ENCODE assay signal across 19 cellular contexts in the genomic region with DNA sequence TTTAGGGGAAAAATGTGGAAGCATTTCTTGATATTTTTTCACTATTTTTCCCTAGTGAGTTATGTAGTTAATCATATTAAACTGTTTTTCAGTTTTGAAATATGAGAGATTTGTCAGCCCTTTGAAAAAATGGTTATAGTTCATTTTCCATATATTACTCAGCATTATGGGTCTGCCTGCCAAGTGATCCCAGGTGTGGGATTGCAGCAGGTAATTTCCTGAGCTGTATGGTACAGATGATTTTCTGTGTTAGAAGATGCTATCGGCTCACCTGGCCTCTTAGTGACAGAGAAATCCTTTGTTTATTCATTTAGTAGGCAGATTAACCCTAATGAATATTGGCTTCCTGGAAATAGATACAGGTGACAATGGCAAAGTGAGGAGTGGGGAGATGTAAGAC.
"Had no signal": no experiment of that assay in that cellular context is flagged by ENCODE, and none has a peak within 500 bp of the region (broad histone marks: within the 10 kb centered on the region; RNA-seq: fewer than 3 reads in every experiment).

No MANE protein-coding gene starts in this region.

- H3K36me3 Mint-ChIP-seq: T-cell had no signal

- DNase-seq: activated CD4-positive, alpha-beta T cell treated with anti-CD3 and anti-CD28 coated beads for 4 hours; activated CD8-positive, alpha-beta memory T cell treated with anti-CD3 and anti-CD28 coated beads, Interleukin-2, amount 50 U/mL, for 48 hours; activated CD8-positive, alpha-beta T cell treated with anti-CD3 and anti-CD28 coated beads, Interleukin-2, amount 10 ng/mL, durations not matched to agents 7 days and 5 days; activated naive CD4-positive, alpha-beta T cell treated with anti-CD3 and anti-CD28 coated beads, Interleukin-2, amount 50 U/mL, for 16 hours; activated naive CD8-positive, alpha-beta T cell treated with anti-CD3 and anti-CD28 coated beads, Interleukin-2, amount 10 ng/mL, durations not matched to agents 7 days and 5 days; activated T-cell treated with anti-CD3 and anti-CD28 coated beads, Interleukin-2, amount 50 U/mL, for 1 hour; adrenal gland; anterior cingulate cortex; cerebellar nuclear complex; MM.1S; NCI-H1694 treated with DMSO at 0.1 percent for 48 hours; NCI-H2029 treated with DMSO at 0.1 percent for 48 hours; NCI-H510A treated with DMSO at 0.1 percent for 48 hours; NCI-H774; NK-92 treated with Interleukin-12 subunit alpha and Interleukin-12 subunit beta, amount 100 ng/mL, for 24 hours; OCI-M1; SIG-M5; T-cell; WERI-Rb-1 had no signal

- H3K4me1 ChIP-seq: adrenal gland had no signal

- H3K9me3 ChIP-seq: adrenal gland had no signal

- H3K4me3 ChIP-seq: adrenal gland had no signal

- H3K27ac ChIP-seq: adrenal gland, WERI-Rb-1 had no signal

- ATAC-seq: activated CD8-positive, alpha-beta T cell treated with anti-CD3 and anti-CD28 coated beads, Interleukin-2, amount 10 ng/mL, durations not matched to agents 7 days and 5 days; T-cell had no signal

- H3K27me3 Mint-ChIP-seq: T-cell had no signal

- H3K27me3 ChIP-seq: adrenal gland had no signal

- H3K4me3 Mint-ChIP-seq: activated CD8-positive, alpha-beta T cell treated with anti-CD3 and anti-CD28 coated beads, Interleukin-2, amount 10 ng/mL, durations not matched to agents 7 days and 5 days; activated naive CD8-positive, alpha-beta T cell treated with anti-CD3 and anti-CD28 coated beads, Interleukin-2, amount 10 ng/mL, durations not matched to agents 7 days and 5 days; T-cell had no signal

- H3K9me3 Mint-ChIP-seq: activated naive CD8-positive, alpha-beta T cell treated with anti-CD3 and anti-CD28 coated beads, Interleukin-2, amount 10 ng/mL, durations not matched to agents 7 days and 5 days; T-cell had no signal

- H3K27ac Mint-ChIP-seq: activated CD8-positive, alpha-beta T cell treated with anti-CD3 and anti-CD28 coated beads, Interleukin-2, amount 10 ng/mL, durations not matched to agents 7 days and 5 days; activated naive CD8-positive, alpha-beta T cell treated with anti-CD3 and anti-CD28 coated beads, Interleukin-2, amount 10 ng/mL, durations not matched to agents 7 days and 5 days; T-cell had no signal

- H3K36me3 ChIP-seq: adrenal gland, WERI-Rb-1 had no signal
